In the genomic region with DNA sequence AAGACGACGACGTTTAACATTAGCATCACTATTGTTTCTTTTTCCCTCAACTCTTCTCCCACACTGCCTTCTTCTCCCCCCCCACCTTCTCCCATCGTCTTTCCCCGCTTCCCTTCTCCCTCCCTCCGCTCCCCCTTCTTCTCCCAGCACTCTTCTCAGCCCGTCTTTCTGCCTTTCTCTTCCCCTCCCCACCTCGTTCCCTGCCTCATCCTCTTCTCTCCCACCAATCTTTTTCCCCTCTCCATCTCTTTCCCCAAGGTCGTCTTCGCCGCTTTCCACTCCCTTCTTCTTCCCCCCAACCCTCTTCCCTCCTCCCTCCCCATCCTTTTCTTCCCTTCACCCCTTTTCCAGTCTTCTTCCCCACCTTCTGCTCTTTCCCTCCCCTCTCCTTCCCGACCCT, we compare ENCODE assay signal across 9 cellular contexts. TPM values are rescaled to one million over a fixed set of nuclear protein-coding genes. Genes with fewer than 3 reads are reported as not detected.
DNase-seq lines count a peak whose midpoint lies in the region; ATAC-seq and TF ChIP-seq lines count a peak whose summit lies in the region.
"Not testable (repeated sequence)": the region's sequence is repeated elsewhere in the genome, so short reads cannot be mapped to it uniquely, and the experiment has no call there.
"Had no signal": no experiment of that assay in that cellular context is flagged by ENCODE, and none has a peak within 500 bp of the region (broad histone marks: within the 10 kb centered on the region; RNA-seq: fewer than 3 reads in every experiment).

No MANE protein-coding gene starts in this region.

- intact Hi-C loops in A673 (cut with micrococcal nuclease; ENCODE audit: unreplicated experiment), result not testable (repeated sequence)

- H3K27ac Mint-ChIP-seq in T-helper 1 cell treated with Interleukin-12 subunit alpha and Interleukin-12 subunit beta and Interleukin-4 antibody, amounts not matched to agents 30 μg/mL and 1 μg/mL, for 36 hours, result peak overlapping the region; percentile 70
- peak overlapping the region; percentile 64 for H3K27ac Mint-ChIP-seq in activated naive CD8-positive, alpha-beta T cell treated with anti-CD3 and anti-CD28 coated beads, Interleukin-2, amount 50 U/mL, for 24 hours

- peak overlapping the region; percentile 93 for H3K27ac ChIP-seq in A673 (ENCODE audit: low read depth, low read length, poor library complexity, severe bottlenecking)
- not testable (repeated sequence) for H3K27ac ChIP-seq in rectal smooth muscle tissue (ENCODE audit: low read depth, low read length)

- DNase-seq in A673 (ENCODE audit: low spot score) (peak; percentile 29), GM03348 (ENCODE audit: low spot score) (peak; percentile 1), M059J (ENCODE audit: low read depth) (peak; percentile 18), islet precursor cell (peak; percentile 39)
- not testable (repeated sequence) for DNase-seq in activated naive CD8-positive, alpha-beta T cell treated with anti-CD3 and anti-CD28 coated beads, Interleukin-2, amount 50 U/mL, for 24 hours; epithelial cell of proximal tubule (ENCODE audit: low read depth)

- not testable (repeated sequence) for H3K36me3 Mint-ChIP-seq in T-helper 1 cell treated with Interleukin-12 subunit alpha and Interleukin-12 subunit beta and Interleukin-4 antibody, amounts not matched to agents 30 μg/mL and 1 μg/mL, for 36 hours (ENCODE audit: low read depth); activated naive CD8-positive, alpha-beta T cell treated with anti-CD3 and anti-CD28 coated beads, Interleukin-2, amount 50 U/mL, for 24 hours (ENCODE audit: low read depth)

- peaks cover 17% of the 10 kb centered on the region for H3K4me1 Mint-ChIP-seq in T-helper 1 cell treated with Interleukin-12 subunit alpha and Interleukin-12 subunit beta and Interleukin-4 antibody, amounts not matched to agents 30 μg/mL and 1 μg/mL, for 36 hours (ENCODE audit: low read depth)
- H3K4me1 Mint-ChIP-seq in activated naive CD8-positive, alpha-beta T cell treated with anti-CD3 and anti-CD28 coated beads, Interleukin-2, amount 50 U/mL, for 24 hours, result peaks cover 20% of the 10 kb centered on the region

- H3K9me3 ChIP-seq in A673 (ENCODE audit: low read depth, low read length, poor library complexity, severe bottlenecking), result not testable (repeated sequence)

- peak overlapping the region; percentile 62 for H3K4me3 ChIP-seq in A673 (ENCODE audit: low read depth, low read length, poor library complexity, severe bottlenecking)
- peak overlapping the region; percentile 33 for H3K4me3 ChIP-seq in epithelial cell of proximal tubule (ENCODE audit: low read depth, low read length)
- H3K4me3 ChIP-seq in rectal smooth muscle tissue (ENCODE audit: low read length), result peak overlapping the region; percentile 54

- not testable (repeated sequence) for H3K36me3 ChIP-seq in A673 (ENCODE audit: insufficient read depth, low read length, poor library complexity, severe bottlenecking); rectal smooth muscle tissue (ENCODE audit: control insufficient read depth, insufficient read depth, low read length)

- not testable (repeated sequence) for H3K4me1 ChIP-seq in A673 (ENCODE audit: insufficient read depth, low read length, poor library complexity, severe bottlenecking); rectal smooth muscle tissue (ENCODE audit: control insufficient read depth, insufficient read depth, low read length)

- H3K4me3 Mint-ChIP-seq in T-helper 1 cell treated with Interleukin-12 subunit alpha and Interleukin-12 subunit beta and Interleukin-4 antibody, amounts not matched to agents 30 μg/mL and 1 μg/mL, for 36 hours, result peak overlapping the region; percentile 100
- H3K4me3 Mint-ChIP-seq in activated naive CD8-positive, alpha-beta T cell treated with anti-CD3 and anti-CD28 coated beads, Interleukin-2, amount 50 U/mL, for 24 hours, result peak overlapping the region; percentile 95

- CTCF ChIA-PET in A673 (lab: Charles Lee), result not testable (repeated sequence)

- TF ChIP-seq CTCF in A673 (conservative IDR thresholded peaks at IDR 0.05; ENCODE audit: low read depth, low read length); epithelial cell of proximal tubule (conservative IDR thresholded peaks at IDR 0.05; ENCODE audit: low read depth, low read length): not testable (repeated sequence)

- not testable (repeated sequence) for BruUV-seq in A673 (replicated peaks; lab: Mats Ljungman, UMichigan)

- not testable (repeated sequence) for H3K9ac ChIP-seq in rectal smooth muscle tissue (ENCODE audit: low read length)

- POLR2A ChIA-PET in A673 (lab: Charles Lee; ENCODE audit: low non-redundant PET), result not testable (repeated sequence)

- H3K9me3 Mint-ChIP-seq in T-helper 1 cell treated with Interleukin-12 subunit alpha and Interleukin-12 subunit beta and Interleukin-4 antibody, amounts not matched to agents 30 μg/mL and 1 μg/mL, for 36 hours; activated naive CD8-positive, alpha-beta T cell treated with anti-CD3 and anti-CD28 coated beads, Interleukin-2, amount 50 U/mL, for 24 hours: not testable (repeated sequence)

- ATAC-seq in activated naive CD8-positive, alpha-beta T cell treated with anti-CD3 and anti-CD28 coated beads, Interleukin-2, amount 50 U/mL, for 24 hours, result not testable (repeated sequence)

- not testable (repeated sequence) for H3K27me3 ChIP-seq in A673 (replicated peaks; ENCODE audit: insufficient read depth, low read depth, low read length, poor library complexity); rectal smooth muscle tissue (ENCODE audit: control insufficient read depth, insufficient read depth, low read length)

- H3K27me3 Mint-ChIP-seq in T-helper 1 cell treated with Interleukin-12 subunit alpha and Interleukin-12 subunit beta and Interleukin-4 antibody, amounts not matched to agents 30 μg/mL and 1 μg/mL, for 36 hours (ENCODE audit: low read depth); activated naive CD8-positive, alpha-beta T cell treated with anti-CD3 and anti-CD28 coated beads, Interleukin-2, amount 50 U/mL, for 24 hours: not testable (repeated sequence)

RNA-seq across cellular contexts. Expression of gene EVPLL, which starts 33.2 kb away (rescaled TPM):
- total RNA-seq in A673 (2021) (not detected in 2 replicates), epithelial cell of proximal tubule (not detected in 2 replicates)
- not detected in 2 replicates for total RNA-seq in M059J (2014; rRNA removed; shearing (Covaris generic))
- total RNA-seq: dermis microvascular lymphatic vessel endothelial cell had no signal

RNA-seq across cellular contexts. Expression of gene SHMT1, which starts 47.4 kb away (rescaled TPM):
- total RNA-seq in A673 (2021) (54.0 and 63.5 TPM in 2 replicates), epithelial cell of proximal tubule (21.2 and 76.5 TPM in 2 replicates)
- total RNA-seq in M059J (2014; rRNA removed; shearing (Covaris generic)), result 43.2 and 50.8 TPM in 2 replicates
